ENCODE assay signal across 2 cellular contexts in genomic region chr3:66237551-66237950, GRCh38.
TF ChIP-seq lines count a peak whose summit lies in the region.

No MANE protein-coding gene starts in this region.

TF ChIP-seq in liver, 16 proteins besides CTCF, POLR2A, EP300 and RAD21:
- TF ChIP-seq ZBTB33 (IDR thresholded peaks at IDR 0.05), result peak; percentile 12
- TF ChIP-seq YY1 (IDR thresholded peaks at IDR 0.05), result no peak

TF ChIP-seq in HepG2, 621 proteins besides CTCF, POLR2A, EP300 and RAD21:
- TF ChIP-seq HNRNPUL1 (IDR thresholded peaks at IDR 0.05; ENCODE audit: low read depth, low read length), result no peak
